Comparison of ENCODE assay signal across 17 cellular contexts in the genomic region with DNA sequence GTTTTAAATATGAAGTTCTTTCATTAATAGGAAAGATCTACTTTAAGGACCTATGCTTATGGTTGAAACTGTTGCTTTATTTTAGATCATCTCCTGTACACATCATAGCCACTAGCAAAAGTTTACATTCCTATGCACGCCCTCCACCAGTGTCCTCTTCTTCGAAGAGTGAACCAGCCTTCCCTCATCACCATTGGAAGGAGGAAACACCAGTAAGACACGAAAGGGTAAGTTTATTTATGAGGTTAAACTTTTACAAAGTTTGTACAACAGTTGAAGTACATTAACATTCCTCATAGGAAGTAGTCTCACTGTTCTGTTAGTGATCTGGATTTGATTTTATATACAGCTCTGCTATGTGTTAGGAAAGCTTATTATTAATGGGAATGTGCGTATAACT.
"Had no signal": no experiment of that assay in that cellular context is flagged by ENCODE, and none has a peak within 500 bp of the region (broad histone marks: within the 10 kb centered on the region; RNA-seq: fewer than 3 reads in every experiment).

No MANE protein-coding gene starts in this region.

- H3K4me3 ChIP-seq: cardiac muscle cell, pancreas, right lobe of liver, smooth muscle cell, thoracic aorta, upper lobe of right lung had no signal

- ATAC-seq: activated T-cell treated with anti-CD3 and anti-CD28 coated beads, Interleukin-2, amount 50 U/mL, for 72 hours; foreskin keratinocyte; left ventricle myocardium superior; naive thymus-derived CD8-positive, alpha-beta T cell; pancreas; upper lobe of right lung had no signal

- H3K4me1 ChIP-seq: right lobe of liver had no signal

- H3K9me3 Mint-ChIP-seq: activated CD4-positive, alpha-beta T cell treated with anti-CD3 and anti-CD28 coated beads, Interleukin-2, amount 10 ng/mL, durations not matched to agents 24 days and 14 days; activated naive CD8-positive, alpha-beta T cell treated with anti-CD3 and anti-CD28 coated beads, Interleukin-2, amount 10 ng/mL, durations not matched to agents 7 days and 5 days; activated T-cell treated with anti-CD3 and anti-CD28 coated beads, Interleukin-2, amount 50 U/mL, for 72 hours; naive thymus-derived CD8-positive, alpha-beta T cell had no signal

- H3K9me3 ChIP-seq: pancreas, right lobe of liver, thoracic aorta, upper lobe of right lung had no signal

- FAIRE-seq: pancreas had no signal

- H3K27me3 ChIP-seq: cardiac muscle cell, foreskin keratinocyte, pancreas, right lobe of liver, upper lobe of right lung had no signal

- H3K4me3 Mint-ChIP-seq: activated CD4-positive, alpha-beta T cell treated with anti-CD3 and anti-CD28 coated beads, Interleukin-2, amount 10 ng/mL, durations not matched to agents 24 days and 14 days; activated naive CD8-positive, alpha-beta T cell treated with anti-CD3 and anti-CD28 coated beads, Interleukin-2, amount 10 ng/mL, durations not matched to agents 7 days and 5 days; activated T-cell treated with anti-CD3 and anti-CD28 coated beads, Interleukin-2, amount 50 U/mL, for 72 hours; naive thymus-derived CD8-positive, alpha-beta T cell had no signal

- H3K27ac Mint-ChIP-seq: activated CD4-positive, alpha-beta T cell treated with anti-CD3 and anti-CD28 coated beads, Interleukin-2, amount 10 ng/mL, durations not matched to agents 24 days and 14 days; activated naive CD8-positive, alpha-beta T cell treated with anti-CD3 and anti-CD28 coated beads, Interleukin-2, amount 10 ng/mL, durations not matched to agents 7 days and 5 days had no signal

- H3K27ac ChIP-seq: cardiac muscle cell, foreskin keratinocyte, pancreas, right lobe of liver, thoracic aorta, upper lobe of right lung had no signal

- DNase-seq: activated CD4-positive, alpha-beta T cell treated with anti-CD3 and anti-CD28 coated beads, Interleukin-2, amount 10 ng/mL, durations not matched to agents 24 days and 14 days; activated gamma-delta T cell; activated naive CD8-positive, alpha-beta T cell treated with anti-CD3 and anti-CD28 coated beads, Interleukin-2, amount 10 ng/mL, durations not matched to agents 7 days and 5 days; activated T-cell treated with anti-CD3 and anti-CD28 coated beads, Interleukin-2, amount 50 U/mL, for 72 hours; amygdala; dermis blood vessel endothelial cell; effector memory CD4-positive, alpha-beta T cell; foreskin keratinocyte; left ventricle myocardium superior; naive thymus-derived CD8-positive, alpha-beta T cell; pancreas; right lobe of liver; stimulated activated CD4-positive, alpha-beta T cell treated with anti-CD3 and anti-CD28 coated beads, Interleukin-4, amount 100 ng/mL, for 1 hour; upper lobe of right lung had no signal

- H3K27me3 Mint-ChIP-seq: activated CD4-positive, alpha-beta T cell treated with anti-CD3 and anti-CD28 coated beads, Interleukin-2, amount 10 ng/mL, durations not matched to agents 24 days and 14 days; activated naive CD8-positive, alpha-beta T cell treated with anti-CD3 and anti-CD28 coated beads, Interleukin-2, amount 10 ng/mL, durations not matched to agents 7 days and 5 days; naive thymus-derived CD8-positive, alpha-beta T cell had no signal
